In genomic region chr21:31860851-31861250, GRCh38 we compare ENCODE assay signal across 37 cellular contexts.
"Had no signal": no experiment of that assay in that cellular context is flagged by ENCODE, and none has a peak within 500 bp of the region (broad histone marks: within the 10 kb centered on the region; RNA-seq: fewer than 3 reads in every experiment).

No MANE protein-coding gene starts in this region.

- DNase-seq: activated B cell treated with CpG ODN at 0.5 μM for 24 hours; activated CD4-positive, alpha-beta memory T cell treated with anti-CD3 and anti-CD28 coated beads for 36 hours; activated CD4-positive, alpha-beta T cell treated with anti-CD3 and anti-CD28 coated beads for 4 hours; activated CD4-positive, alpha-beta T cell treated with anti-CD3 and anti-CD28 coated beads, Interleukin-2, amount 10 ng/mL, durations not matched to agents 24 days and 14 days; activated CD4-positive, alpha-beta T cell treated with anti-CD3 and anti-CD28 coated beads, Interleukin-2, amount 50 U/mL, for 1 hour; activated CD4-positive, alpha-beta T cell treated with anti-CD3 and anti-CD28 coated beads, Interleukin-2, amount 50 U/mL, for 4 hours; activated CD4-positive, CD25-positive, alpha-beta regulatory T cell treated with anti-CD3 and anti-CD28 coated beads, Interleukin-2, amount 50 U/mL, for 72 hours; activated CD8-positive, alpha-beta memory T cell treated with anti-CD3 and anti-CD28 coated beads, Interleukin-2, amount 50 U/mL, for 4 hours; activated CD8-positive, alpha-beta T cell treated with anti-CD3 and anti-CD28 coated beads for 36 hours; activated effector memory CD4-positive, alpha-beta T cell treated with anti-CD3 and anti-CD28 coated beads, Interleukin-2, amount 50 U/mL, for 16 hours; activated gamma-delta T cell treated with Interleukin-2 at 50 U/mL for 16 hours; activated naive CD4-positive, alpha-beta T cell; activated naive CD4-positive, alpha-beta T cell treated with anti-CD3 and anti-CD28 coated beads for 36 hours; activated naive CD4-positive, alpha-beta T cell treated with anti-CD3 and anti-CD28 coated beads, Interleukin-2, amount 50 U/mL, for 16 hours; activated naive CD8-positive, alpha-beta T cell treated with anti-CD3 and anti-CD28 coated beads for 36 hours; activated T-cell treated with anti-CD3 and anti-CD28 coated beads for 4 hours; activated T-cell treated with anti-CD3 and anti-CD28 coated beads, Interleukin-2, amount 50 U/mL, for 1 hour; activated T-cell treated with anti-CD3 and anti-CD28 coated beads, Interleukin-2, amount 50 U/mL, for 4 hours; activated T-cell treated with anti-CD3 and anti-CD28 coated beads, Interleukin-2, amount 50 U/mL, for 72 hours; adrenal gland; amniotic stem cell; aorta; body of pancreas; brain microvascular endothelial cell; central memory CD4-positive, alpha-beta T cell; T-helper 1 cell; T-helper 2 cell; T-helper 9 cell had no signal

- FAIRE-seq: astrocyte, TTC549 had no signal

- H3K27ac ChIP-seq: adrenal gland, body of pancreas, brain microvascular endothelial cell, breast epithelium, VCaP had no signal

- H3K36me3 Mint-ChIP-seq: activated CD4-positive, alpha-beta memory T cell treated with anti-CD3 and anti-CD28 coated beads for 36 hours; activated naive CD4-positive, alpha-beta T cell treated with anti-CD3 and anti-CD28 coated beads, Interleukin-2, amount 50 U/mL, for 72 hours; activated naive CD8-positive, alpha-beta T cell treated with anti-CD3 and anti-CD28 coated beads for 36 hours had no signal

- H3K4me3 Mint-ChIP-seq: activated B cell treated with CpG ODN at 0.5 μM for 24 hours; activated CD4-positive, alpha-beta memory T cell treated with anti-CD3 and anti-CD28 coated beads for 36 hours; activated CD4-positive, alpha-beta T cell treated with anti-CD3 and anti-CD28 coated beads, Interleukin-2, amount 10 ng/mL, durations not matched to agents 24 days and 14 days; activated CD8-positive, alpha-beta T cell treated with anti-CD3 and anti-CD28 coated beads for 36 hours; activated naive CD4-positive, alpha-beta T cell treated with anti-CD3 and anti-CD28 coated beads for 36 hours; activated naive CD8-positive, alpha-beta T cell treated with anti-CD3 and anti-CD28 coated beads for 36 hours; activated T-cell treated with anti-CD3 and anti-CD28 coated beads, Interleukin-2, amount 50 U/mL, for 4 hours; activated T-cell treated with anti-CD3 and anti-CD28 coated beads, Interleukin-2, amount 50 U/mL, for 72 hours; activated T-helper 1 cell treated with anti-CD3 and anti-CD28 coated beads, Interleukin-12 subunit alpha, Interleukin-12 subunit beta, Interleukin-2, Interleukin-4 antibody, amounts not matched to agents 30 ng/mL and 10 ng/mL and 1 ng/mL, durations not matched to agents 14 hours and 24 hours and 36 hours; activated T-helper 17 cell treated with anti-CD3 and anti-CD28 coated beads, Interleukin-2, amount 50 U/mL, for 72 hours; T-helper 1 cell treated with Interleukin-12 subunit alpha and Interleukin-12 subunit beta and Interleukin-4 antibody, amounts not matched to agents 30 μg/mL and 1 μg/mL, for 36 hours; T-helper 2 cell treated with Interferon-gamma antibody and Interleukin-4, amounts not matched to agents 5 μg/mL and 100 μg/mL, for 36 hours had no signal

- H3K27ac Mint-ChIP-seq: activated B cell treated with CpG ODN at 0.5 μM for 24 hours; activated CD4-positive, alpha-beta memory T cell treated with anti-CD3 and anti-CD28 coated beads for 36 hours; activated CD4-positive, alpha-beta T cell treated with anti-CD3 and anti-CD28 coated beads, Interleukin-2, amount 10 ng/mL, durations not matched to agents 24 days and 14 days; activated CD8-positive, alpha-beta T cell treated with anti-CD3 and anti-CD28 coated beads for 36 hours; activated naive CD4-positive, alpha-beta T cell treated with anti-CD3 and anti-CD28 coated beads for 36 hours; activated naive CD4-positive, alpha-beta T cell treated with anti-CD3 and anti-CD28 coated beads, Interleukin-2, amount 50 U/mL, for 72 hours; activated naive CD8-positive, alpha-beta T cell treated with anti-CD3 and anti-CD28 coated beads for 36 hours; activated T-cell treated with anti-CD3 and anti-CD28 coated beads, Interleukin-2, amount 50 U/mL, for 72 hours; activated T-helper 1 cell treated with anti-CD3 and anti-CD28 coated beads, Interleukin-12 subunit alpha, Interleukin-12 subunit beta, Interleukin-2, Interleukin-4 antibody, amounts not matched to agents 30 ng/mL and 10 ng/mL and 1 ng/mL, durations not matched to agents 14 hours and 24 hours and 36 hours; activated T-helper 17 cell treated with anti-CD3 and anti-CD28 coated beads, Interleukin-2, amount 50 U/mL, for 72 hours; T-helper 1 cell treated with Interleukin-12 subunit alpha and Interleukin-12 subunit beta and Interleukin-4 antibody, amounts not matched to agents 30 μg/mL and 1 μg/mL, for 36 hours; T-helper 2 cell treated with Interferon-gamma antibody and Interleukin-4, amounts not matched to agents 5 μg/mL and 100 μg/mL, for 36 hours had no signal

- H3K4me3 ChIP-seq: adrenal gland, body of pancreas, breast epithelium had no signal

- H3K27me3 Mint-ChIP-seq: activated naive CD8-positive, alpha-beta T cell treated with anti-CD3 and anti-CD28 coated beads for 36 hours had no signal

- H3K9me3 Mint-ChIP-seq: activated CD4-positive, alpha-beta memory T cell treated with anti-CD3 and anti-CD28 coated beads for 36 hours; activated CD4-positive, alpha-beta T cell treated with anti-CD3 and anti-CD28 coated beads, Interleukin-2, amount 10 ng/mL, durations not matched to agents 24 days and 14 days; activated CD8-positive, alpha-beta T cell treated with anti-CD3 and anti-CD28 coated beads for 36 hours; activated naive CD4-positive, alpha-beta T cell treated with anti-CD3 and anti-CD28 coated beads for 36 hours; activated naive CD4-positive, alpha-beta T cell treated with anti-CD3 and anti-CD28 coated beads, Interleukin-2, amount 50 U/mL, for 72 hours; activated naive CD8-positive, alpha-beta T cell treated with anti-CD3 and anti-CD28 coated beads for 36 hours; activated T-cell treated with anti-CD3 and anti-CD28 coated beads, Interleukin-2, amount 50 U/mL, for 4 hours; activated T-cell treated with anti-CD3 and anti-CD28 coated beads, Interleukin-2, amount 50 U/mL, for 72 hours; activated T-helper 1 cell treated with anti-CD3 and anti-CD28 coated beads, Interleukin-12 subunit alpha, Interleukin-12 subunit beta, Interleukin-2, Interleukin-4 antibody, amounts not matched to agents 30 ng/mL and 10 ng/mL and 1 ng/mL, durations not matched to agents 14 hours and 24 hours and 36 hours; activated T-helper 17 cell treated with anti-CD3 and anti-CD28 coated beads, Interleukin-2, amount 50 U/mL, for 72 hours; T-helper 1 cell treated with Interleukin-12 subunit alpha and Interleukin-12 subunit beta and Interleukin-4 antibody, amounts not matched to agents 30 μg/mL and 1 μg/mL, for 36 hours; T-helper 2 cell treated with Interferon-gamma antibody and Interleukin-4, amounts not matched to agents 5 μg/mL and 100 μg/mL, for 36 hours had no signal

- H3K36me3 ChIP-seq: adrenal gland, brain microvascular endothelial cell, breast epithelium had no signal

- H3K27me3 ChIP-seq: body of pancreas, brain microvascular endothelial cell, breast epithelium had no signal

- H3K4me1 ChIP-seq: adrenal gland, breast epithelium had no signal

- H3K4me1 Mint-ChIP-seq: activated B cell treated with CpG ODN at 0.5 μM for 24 hours; activated CD4-positive, alpha-beta T cell treated with anti-CD3 and anti-CD28 coated beads, Interleukin-2, amount 10 ng/mL, durations not matched to agents 24 days and 14 days; activated naive CD8-positive, alpha-beta T cell treated with anti-CD3 and anti-CD28 coated beads for 36 hours; activated T-helper 17 cell treated with anti-CD3 and anti-CD28 coated beads, Interleukin-2, amount 50 U/mL, for 72 hours had no signal

- H3K9me3 ChIP-seq: adrenal gland, body of pancreas, breast epithelium had no signal

- ATAC-seq: activated CD8-positive, alpha-beta T cell treated with anti-CD3 and anti-CD28 coated beads for 36 hours; activated naive CD4-positive, alpha-beta T cell treated with anti-CD3 and anti-CD28 coated beads, Interleukin-2, amount 50 U/mL, for 72 hours; activated T-cell treated with anti-CD3 and anti-CD28 coated beads, Interleukin-2, amount 50 U/mL, for 4 hours; activated T-cell treated with anti-CD3 and anti-CD28 coated beads, Interleukin-2, amount 50 U/mL, for 72 hours; activated T-helper 17 cell treated with anti-CD3 and anti-CD28 coated beads, Interleukin-2, amount 50 U/mL, for 72 hours; body of pancreas had no signal
